In the genomic region with DNA sequence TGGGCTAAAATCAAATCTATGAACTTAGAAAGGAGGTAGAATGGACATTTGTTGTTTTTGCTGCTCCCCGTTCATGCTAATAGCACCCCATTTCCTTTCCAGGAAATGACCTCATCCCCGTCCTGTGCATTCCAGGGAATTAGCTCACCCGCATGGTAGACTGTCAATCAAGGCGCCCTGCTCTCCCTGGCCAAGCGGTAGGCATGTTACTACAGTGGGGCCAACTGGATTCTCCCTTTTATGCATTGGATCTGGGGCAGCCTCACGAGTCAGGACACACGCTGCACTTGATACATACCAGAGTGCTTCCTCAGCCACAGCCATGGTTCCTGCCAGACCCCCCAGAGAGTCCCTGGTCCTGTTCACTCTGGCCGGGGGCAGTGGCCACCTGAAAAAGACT, we compare ENCODE assay signal across 19 cellular contexts.
DNase-seq lines count a peak whose midpoint lies in the region; ATAC-seq and TF ChIP-seq lines count a peak whose summit lies in the region.
"Had no signal": no experiment of that assay in that cellular context is flagged by ENCODE, and none has a peak within 500 bp of the region (broad histone marks: within the 10 kb centered on the region; RNA-seq: fewer than 3 reads in every experiment).

No MANE protein-coding gene starts in this region.

- H3K4me1 Mint-ChIP-seq in MCF 10A (ENCODE audit: insufficient read depth, unreplicated experiment) (no peaks in the 10 kb centered on the region), Calu3 (ENCODE audit: low read depth, unreplicated experiment) (no peaks in the 10 kb centered on the region)

- CTCF ChIA-PET in MCF 10A (lab: Yijun Ruan, JAX) (no interaction called here), mammary epithelial cell (lab: Charles Lee; ENCODE audit: low non-redundant PET) (interaction anchor here (0.5 kb wide), 1 partner anchor 689 kb away, joined by 7 read pairs; no protein-coding TSS in a partner anchor), RWPE1 (lab: Yijun Ruan, JAX) (no interaction called here), Calu3 (lab: Charles Lee) (no interaction called here)

- intact Hi-C loops in MCF 10A (cut with micrococcal nuclease): no loop called here
- intact Hi-C loops in mammary epithelial cell (cut with micrococcal nuclease): no loop called here
- intact Hi-C loops in spleen (cut with DNase I; ENCODE audit: low total_unique reads): no loop called here
- intact Hi-C loops in Calu3 (cut with micrococcal nuclease; ENCODE audit: unreplicated experiment): no loop called here

- DNase-seq in MCF 10A (ENCODE audit: unreplicated experiment) (peak; percentile 12), mammary epithelial cell (no peak), RWPE1 (ENCODE audit: low spot score) (peak; percentile 55), glomerular endothelial cell (ENCODE audit: extremely low read depth, low read depth, low spot score) (peak; percentile 4), spleen (peak; percentile 41), Calu3 (no peak), epidermal melanocyte (ENCODE audit: insufficient read length, low spot score) (no peak)
- DNase-seq: activated T-cell treated with anti-CD3 and anti-CD28 coated beads, Interleukin-2, amount 50 U/mL, for 48 hours; CD4-positive, alpha-beta memory T cell; erythroblast; KG1; NCI-H1417 treated with DMSO at 0.1 percent for 48 hours; NCI-H446 treated with DMSO at 0.1 percent for 48 hours had no signal

- dilution Hi-C loops in mammary epithelial cell (cut with HindIII; ENCODE audit: low sequenced_read_pairs): no loop called here

- H3K36me3 Mint-ChIP-seq in MCF 10A (ENCODE audit: insufficient read depth, unreplicated experiment): no peaks in the 10 kb centered on the region
- no peaks in the 10 kb centered on the region for H3K36me3 Mint-ChIP-seq in Calu3 (ENCODE audit: insufficient read depth, unreplicated experiment)
- H3K36me3 Mint-ChIP-seq: CD4-positive, alpha-beta memory T cell had no signal

- H3K27ac Mint-ChIP-seq in MCF 10A (ENCODE audit: low read depth, unreplicated experiment) (no peak overlapping the region), Calu3 (ENCODE audit: unreplicated experiment) (no peak overlapping the region)
- H3K27ac Mint-ChIP-seq: activated CD4-positive, alpha-beta memory T cell treated with anti-CD3 and anti-CD28 coated beads for 36 hours; stimulated activated naive CD8-positive, alpha-beta T cell treated with anti-CD3 and anti-CD28 coated beads, Interleukin-15, Interleukin-2, amounts not matched to agents 100 ng/mL and 50 ng/mL, for 24 hours had no signal

- ATAC-seq in HG02642 (IDR thresholded peaks at IDR 0.05; ENCODE audit: poor library complexity, unreplicated experiment): no peak
- ATAC-seq: left lobe of liver had no signal

- POLR2A ChIA-PET in MCF 10A (lab: Yijun Ruan, JAX) (no interaction called here), RWPE1 (lab: Yijun Ruan, JAX; ENCODE audit: low non-redundant PET) (no interaction called here)

- H3K27ac ChIP-seq in mammary epithelial cell (ENCODE audit: insufficient read depth, low read depth, low read length) (no peak overlapping the region), RWPE1 (peak overlapping the region; percentile 39; the same call in 1 of the 2 replicates), spleen (peak overlapping the region in 6 of 8 donors; percentile 51 to 87 (median 79))
- H3K27ac ChIP-seq: SK-N-MC had no signal

- TF ChIP-seq CTCF in MCF 10A (IDR thresholded peaks at IDR 0.05; ENCODE audit: unreplicated experiment) (no peak), mammary epithelial cell (conservative IDR thresholded peaks at IDR 0.05 in 1 of 2, IDR thresholded peaks at IDR 0.05 in 1 of 2; ENCODE audit: extremely low read depth in 1 of 2, insufficient read depth in 1 of 2, low read depth in 1 of 2, low read length in 2 of 2) (no peak), RWPE1 (conservative IDR thresholded peaks at IDR 0.05; ENCODE audit: low read depth) (no peak), spleen (IDR thresholded peaks at IDR 0.05 in 8 of 11, conservative IDR thresholded peaks at IDR 0.05 in 3 of 11) (no peak), Calu3 (IDR thresholded peaks at IDR 0.05; ENCODE audit: unreplicated experiment) (no peak)

- H3K9me3 ChIP-seq in mammary epithelial cell (replicated peaks; ENCODE audit: insufficient read depth, low read length) (no peaks in the 10 kb centered on the region), spleen (peaks cover 0 to 5% (median 0%) of the 10 kb centered on the region in 8 donors)
- H3K9me3 ChIP-seq: adrenal gland had no signal

- H3K9me3 Mint-ChIP-seq in MCF 10A (ENCODE audit: unreplicated experiment) (no peaks in the 10 kb centered on the region), Calu3 (ENCODE audit: low read depth, unreplicated experiment) (no peaks in the 10 kb centered on the region)

- H3K4me3 ChIP-seq in mammary epithelial cell (replicated peaks in 1 of 3; ENCODE audit: insufficient read depth in 1 of 3, low read depth in 2 of 3, low read length in 3 of 3) (no peak overlapping the region), spleen (no peak overlapping the region)
- H3K4me3 ChIP-seq: adrenal gland, SK-N-MC had no signal

- no peaks in the 10 kb centered on the region for H3K27me3 ChIP-seq in mammary epithelial cell (ENCODE audit: insufficient read depth, low read length)
- peaks cover 0 to 26% (median 0%) of the 10 kb centered on the region in 7 donors for H3K27me3 ChIP-seq in spleen (replicated peaks in 1 of 7)
- H3K27me3 ChIP-seq: adrenal gland had no signal

- in situ Hi-C loops in mammary epithelial cell (cut with MboI; ENCODE audit: low sequenced_read_pairs in 2 of 2): no loop called here

- H3K9ac ChIP-seq in mammary epithelial cell (ENCODE audit: insufficient read depth, low read length): no peak overlapping the region

- BruUV-seq in MCF 10A (replicated peaks; lab: Mats Ljungman, UMichigan) (no TSS peak), mammary epithelial cell (replicated peaks; lab: Mats Ljungman, UMichigan) (no TSS peak), Calu3 (replicated peaks; lab: Mats Ljungman, UMichigan) (no TSS peak)

- H3K36me3 ChIP-seq in mammary epithelial cell (ENCODE audit: insufficient read depth, low read length) (no peaks in the 10 kb centered on the region), spleen (no peaks in the 10 kb centered on the region)
- H3K36me3 ChIP-seq: adrenal gland had no signal

- WGBS in mammary epithelial cell (ENCODE audit: low coverage, missing lambda C conversion rate): 63% methylated on average over 7 of the region's 8 CpGs
- 51 to 65% (median 61%) methylated on average over 8 of the region's 8 CpGs for WGBS in spleen, 5 donors

- H3K27me3 Mint-ChIP-seq in MCF 10A (ENCODE audit: insufficient read depth, unreplicated experiment) (no peaks in the 10 kb centered on the region), Calu3 (ENCODE audit: unreplicated experiment) (peaks cover 39% of the 10 kb centered on the region)

- no peak overlapping the region for H3K4me3 Mint-ChIP-seq in MCF 10A (ENCODE audit: unreplicated experiment)
- H3K4me3 Mint-ChIP-seq in Calu3 (ENCODE audit: low read depth, unreplicated experiment): no peak overlapping the region
- H3K4me3 Mint-ChIP-seq: activated CD4-positive, alpha-beta memory T cell treated with anti-CD3 and anti-CD28 coated beads for 36 hours; stimulated activated naive CD8-positive, alpha-beta T cell treated with anti-CD3 and anti-CD28 coated beads, Interleukin-15, Interleukin-2, amounts not matched to agents 100 ng/mL and 50 ng/mL, for 24 hours had no signal

- H3K79me2 ChIP-seq in mammary epithelial cell (ENCODE audit: insufficient read depth, low read length): no peaks in the 10 kb centered on the region

- H3K4me1 ChIP-seq in mammary epithelial cell (ENCODE audit: insufficient read depth, low read length) (no peaks in the 10 kb centered on the region), spleen (peaks cover 0 to 14% (median 5%) of the 10 kb centered on the region in 6 donors)
- H3K4me1 ChIP-seq: adrenal gland had no signal

- no peak overlapping the region for H2AFZ ChIP-seq in mammary epithelial cell (ENCODE audit: low read depth, low read length)

- no peak overlapping the region for H3K4me2 ChIP-seq in mammary epithelial cell (ENCODE audit: insufficient read depth, low read depth, low read length)

- TF ChIP-seq POLR2A in spleen (IDR thresholded peaks at IDR 0.05): no peak

- H4K20me1 ChIP-seq in mammary epithelial cell (ENCODE audit: insufficient read depth, low read length): no peaks in the 10 kb centered on the region

Comparison
In these comparisons a context has a peak if more than half of its experiments do, and no peak if none do; other contexts are left out.
1. DNase-seq: peak in MCF 10A (single experiment), RWPE1 (single experiment), glomerular endothelial cell (single experiment) and spleen (single experiment); none in mammary epithelial cell (single experiment), Calu3 (single experiment) and epidermal melanocyte (single experiment).